In genomic region chr20:62182469-62183425, GRCh38 we compare ENCODE assay signal across 8 cellular contexts. TPM values are rescaled to one million over a fixed set of nuclear protein-coding genes. Genes with fewer than 3 reads are reported as not detected.
DNase-seq lines count a peak whose midpoint lies in the region; ATAC-seq and TF ChIP-seq lines count a peak whose summit lies in the region.

MTG2 (plus strand) TSS chr20:62183028; CDS start chr20:62193421, 10,393 bp downstream.

- H3K27me3 ChIP-seq in suprapubic skin: no peaks in the 10 kb centered on the region

- peaks cover 34% of the 10 kb centered on the region for H3K4me1 ChIP-seq in suprapubic skin

- peak within 1 kb of the TSS; percentile 92 for H3K4me3 Mint-ChIP-seq in activated naive CD4-positive, alpha-beta T cell treated with anti-CD3 and anti-CD28 coated beads, Interleukin-2, amount 50 U/mL, for 24 hours

- no peaks in the 10 kb centered on the region for H3K36me3 Mint-ChIP-seq in activated naive CD4-positive, alpha-beta T cell treated with anti-CD3 and anti-CD28 coated beads, Interleukin-2, amount 50 U/mL, for 24 hours

- CTCF ChIA-PET in GM10248 (lab: Yijun Ruan, JAX): no interaction called here

- H3K27ac ChIP-seq in suprapubic skin: peak within 1 kb of the TSS; percentile 92

- TF ChIP-seq EP300 in suprapubic skin (IDR thresholded peaks at IDR 0.05): no peak

- peaks cover 17% of the 10 kb centered on the region for H3K36me3 ChIP-seq in suprapubic skin

- under 1% methylated on average over 41 of the region's 96 CpGs for WGBS in suprapubic skin

- TF ChIP-seq CTCF in GM10248 (IDR thresholded peaks at IDR 0.05; ENCODE audit: control extremely low read depth, extremely low read depth, low read depth, missing control alignments): no peak
- no peak for TF ChIP-seq CTCF in suprapubic skin (IDR thresholded peaks at IDR 0.05)

- POLR2A ChIA-PET in GM10248 (lab: Yijun Ruan, JAX): no interaction called here

- H3K27ac Mint-ChIP-seq in activated naive CD4-positive, alpha-beta T cell treated with anti-CD3 and anti-CD28 coated beads, Interleukin-2, amount 50 U/mL, for 24 hours: peak within 1 kb of the TSS; percentile 95

- TF ChIP-seq POLR2A in suprapubic skin (IDR thresholded peaks at IDR 0.05): peak; percentile 11 to 74

- peak; percentile 100 for DNase-seq in GM10248 (ENCODE audit: extremely low spot score)
- peak; percentile 95 for DNase-seq in NCI-H1092 treated with DMSO at 0.1 percent for 48 hours (lab: John Stamatoyannopoulos, UW)
- DNase-seq in glomerular endothelial cell (ENCODE audit: extremely low read depth, low read depth, low spot score): no peak
- DNase-seq in occipital lobe (lab: John Stamatoyannopoulos, UW): peak; percentile 81
- DNase-seq in suprapubic skin (ENCODE audit: low spot score in 2 of 2): peak; percentile 96 to 97

- H3K9me3 ChIP-seq in suprapubic skin: no peaks in the 10 kb centered on the region

- H3K27me3 Mint-ChIP-seq in activated naive CD4-positive, alpha-beta T cell treated with anti-CD3 and anti-CD28 coated beads, Interleukin-2, amount 50 U/mL, for 24 hours: no peaks in the 10 kb centered on the region

- H3K4me3 ChIP-seq in suprapubic skin: peak within 1 kb of the TSS; percentile 87

- H3K4me1 Mint-ChIP-seq in activated naive CD4-positive, alpha-beta T cell treated with anti-CD3 and anti-CD28 coated beads, Interleukin-2, amount 50 U/mL, for 24 hours: peaks cover 38% of the 10 kb centered on the region

- peak; percentile 93 for ATAC-seq in HG02623 (IDR thresholded peaks at IDR 0.05; ENCODE audit: unreplicated experiment)
- peak; percentile 97 for ATAC-seq in SK-N-SH treated with all-trans-retinoic acid at 6 μM for 48 hours

- no peaks in the 10 kb centered on the region for H3K9me3 Mint-ChIP-seq in activated naive CD4-positive, alpha-beta T cell treated with anti-CD3 and anti-CD28 coated beads, Interleukin-2, amount 50 U/mL, for 24 hours

TF ChIP-seq in SK-N-SH treated with all-trans-retinoic acid at 6 μM for 48 hours, 23 proteins besides CTCF, POLR2A, EP300 and RAD21:
- 0 out of 2 replicates have a peak, but pooled peaks have one; percentile 65 for TF ChIP-seq ZFP3 (CRISPR knock-in tag; IDR thresholded peaks at IDR 0.05)
- no peak for TF ChIP-seq ZNF70 (CRISPR knock-in tag; IDR thresholded peaks at IDR 0.05)
- no peak for TF ChIP-seq ZC3H10 (CRISPR knock-in tag; IDR thresholded peaks at IDR 0.05)

RNA-seq across cellular contexts. Expression of gene MTG2, which starts in this region (rescaled TPM):
- total RNA-seq in glomerular endothelial cell: 17.8 and 26.4 TPM in 2 replicates
- total RNA-seq in occipital lobe: 14.8 TPM
- 10 to 100 TPM; 19.1 to 43.0 (median 30.3) TPM for total RNA-seq in suprapubic skin
